ENCODE assay signal across 8 cellular contexts in genomic region chr12:120228291-120229070, GRCh38. TPM values are rescaled to one million over a fixed set of nuclear protein-coding genes. Genes with fewer than 3 reads are reported as not detected.
DNase-seq lines count a peak whose midpoint lies in the region.

No MANE protein-coding gene starts in this region.

- DNase-seq in DMS114 treated with DMSO at 0.1 percent for 48 hours (lab: John Stamatoyannopoulos, UW; ENCODE audit: unreplicated experiment) (peak; percentile 60), GOT3 (lab: John Stamatoyannopoulos, UW) (peak; percentile 47), NAMALWA (ENCODE audit: low spot score) (peak; percentile 92), SK-MEL-5 (ENCODE audit: low read depth, low spot score) (peak; percentile 85), germinal center (ENCODE audit: low spot score) (peak; percentile 89), occipital lobe (lab: John Stamatoyannopoulos, UW) (peak; percentile 66), superior temporal gyrus (ENCODE audit: extremely low spot score) (peak; percentile 90)
- DNase-seq in activated naive CD4-positive, alpha-beta T cell treated with anti-CD3 and anti-CD28 coated beads, Interleukin-2, amount 10 ng/mL, durations not matched to agents 7 days and 5 days: peak; percentile 94

- no peaks in the 10 kb centered on the region for H3K27me3 Mint-ChIP-seq in activated naive CD4-positive, alpha-beta T cell treated with anti-CD3 and anti-CD28 coated beads, Interleukin-2, amount 10 ng/mL, durations not matched to agents 7 days and 5 days

- H3K36me3 Mint-ChIP-seq in activated naive CD4-positive, alpha-beta T cell treated with anti-CD3 and anti-CD28 coated beads, Interleukin-2, amount 10 ng/mL, durations not matched to agents 7 days and 5 days: peaks cover 34% of the 10 kb centered on the region

- in situ Hi-C loops in SK-MEL-5 (cut with HindIII; ENCODE audit: low pct_unique_long_range_greater_than_20kb, low sequenced_read_pairs): no loop called here

- H3K4me3 Mint-ChIP-seq in activated naive CD4-positive, alpha-beta T cell treated with anti-CD3 and anti-CD28 coated beads, Interleukin-2, amount 10 ng/mL, durations not matched to agents 7 days and 5 days: peak overlapping the region; percentile 48

- H3K27ac Mint-ChIP-seq in activated naive CD4-positive, alpha-beta T cell treated with anti-CD3 and anti-CD28 coated beads, Interleukin-2, amount 10 ng/mL, durations not matched to agents 7 days and 5 days: peak overlapping the region; percentile 80

- CTCF ChIA-PET in activated naive CD4-positive, alpha-beta T cell treated with anti-CD3 and anti-CD28 coated beads, Interleukin-2, amount 10 ng/mL, durations not matched to agents 7 days and 5 days (lab: Charles Lee): interaction anchor here (0.7 to 14.9 kb wide), 17 partner anchors 10 to 113 kb away, joined by 3 to 773 read pairs (median 6); partner anchors contain the start of genes PXN, RNU4-1, RNU4-2 and RPLP0

- peaks cover 86% of the 10 kb centered on the region for H3K4me1 Mint-ChIP-seq in activated naive CD4-positive, alpha-beta T cell treated with anti-CD3 and anti-CD28 coated beads, Interleukin-2, amount 10 ng/mL, durations not matched to agents 7 days and 5 days

- no peaks in the 10 kb centered on the region for H3K9me3 Mint-ChIP-seq in activated naive CD4-positive, alpha-beta T cell treated with anti-CD3 and anti-CD28 coated beads, Interleukin-2, amount 10 ng/mL, durations not matched to agents 7 days and 5 days

RNA-seq across cellular contexts. Expression of gene RPLP0, which starts 27.6 kb away (rescaled TPM):
- total RNA-seq in SK-MEL-5 (2014; rRNA removed; shearing (Covaris generic)): 4,623 and 4,698 TPM in 2 replicates
- 4,195 and 4,230 TPM in 2 replicates for polyA plus RNA-seq in SK-MEL-5 (2015; cell fraction: cytosol; rRNA removed)
- 2,055 and 2,138 TPM in 2 replicates for polyA plus RNA-seq in SK-MEL-5 (2015; cell fraction: nucleus; rRNA removed)
- total RNA-seq in occipital lobe: 1,592 TPM

RNA-seq across cellular contexts. Expression of gene GCN1, which starts 34.0 kb away (rescaled TPM):
- 46.4 and 66.2 TPM in 2 replicates for total RNA-seq in SK-MEL-5 (2014; rRNA removed; shearing (Covaris generic))
- 55.2 and 66.5 TPM in 2 replicates for polyA plus RNA-seq in SK-MEL-5 (2015; cell fraction: cytosol; rRNA removed)
- 255 and 603 TPM in 2 replicates for polyA plus RNA-seq in SK-MEL-5 (2015; cell fraction: nucleus; rRNA removed)
- 53.7 TPM for total RNA-seq in occipital lobe

RNA-seq across cellular contexts. Expression of gene PXN, which starts 37.0 kb away (rescaled TPM):
- total RNA-seq in SK-MEL-5 (2014; rRNA removed; shearing (Covaris generic)): 22.0 and 26.1 TPM in 2 replicates
- 131 and 166 TPM in 2 replicates for polyA plus RNA-seq in SK-MEL-5 (2015; cell fraction: cytosol; rRNA removed)
- polyA plus RNA-seq in SK-MEL-5 (2015; cell fraction: nucleus; rRNA removed): 73.5 and 84.3 TPM in 2 replicates
- total RNA-seq in occipital lobe: 2.8 TPM

Comparison
In these comparisons a context has a peak if more than half of its experiments do, and no peak if none do; other contexts are left out.
1. Peak in every context shown above with its lines: DNase-seq.